ENCODE assay signal across 8 cellular contexts in the genomic region with DNA sequence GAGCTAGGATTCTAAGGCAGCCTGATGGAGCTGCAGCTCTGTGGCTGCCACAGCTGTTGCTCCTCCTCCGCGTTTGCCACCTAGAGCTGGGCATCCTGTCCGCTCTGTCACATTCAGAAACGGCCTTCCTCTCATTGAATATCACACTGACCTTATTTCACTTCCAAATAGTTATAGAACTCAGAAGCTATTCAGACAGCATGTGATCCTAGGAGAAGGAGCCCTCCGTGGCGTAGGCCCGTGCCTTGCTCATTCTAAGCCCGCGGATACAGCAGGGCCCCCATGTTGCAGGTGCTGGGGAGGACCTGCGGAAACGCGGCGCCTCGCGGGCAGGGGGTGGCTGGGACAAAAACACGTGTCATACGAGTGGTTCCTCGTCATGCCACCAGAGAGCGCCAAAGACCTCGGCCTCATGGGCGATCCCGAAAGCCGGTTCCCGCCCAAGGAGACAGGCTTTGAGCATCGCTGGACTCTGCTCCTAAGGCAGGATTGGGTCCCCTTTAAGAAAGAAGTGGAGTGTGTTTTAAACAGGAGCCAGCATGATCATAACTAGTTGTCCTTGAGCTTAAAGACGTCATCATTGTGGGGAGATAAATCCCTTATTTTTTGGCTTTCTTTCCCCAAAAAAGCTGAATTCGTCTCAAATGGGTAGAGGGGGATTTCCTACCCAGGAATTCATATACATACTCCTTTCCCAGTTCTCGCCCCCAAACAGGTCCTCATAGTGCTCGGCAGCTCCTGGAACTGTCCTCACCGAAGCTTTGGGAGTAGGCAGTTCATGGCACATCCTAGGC. TPM values are rescaled to one million over a fixed set of nuclear protein-coding genes. Genes with fewer than 3 reads are reported as not detected.
DNase-seq lines count a peak whose midpoint lies in the region; ATAC-seq and TF ChIP-seq lines count a peak whose summit lies in the region.

No MANE protein-coding gene starts in this region.

- H3K27me3 ChIP-seq in KMS-11 (ENCODE audit: insufficient read depth, low read depth), result no peaks in the 10 kb centered on the region
- H3K27me3 ChIP-seq in RWPE2 (ENCODE audit: insufficient read depth, poor library complexity, severe bottlenecking), result no peaks in the 10 kb centered on the region
- H3K27me3 ChIP-seq in gastroesophageal sphincter, result peaks cover 4% of the 10 kb centered on the region
- H3K27me3 ChIP-seq in parathyroid adenoma (ENCODE audit: control insufficient read depth, insufficient read depth, low read length), result no peaks in the 10 kb centered on the region
- H3K27me3 ChIP-seq in tibial artery, result peaks cover 0 to 5% of the 10 kb centered on the region in 2 donors

- DNase-seq in ELF-1 (ENCODE audit: low read depth, low spot score) (peak; percentile 82), RWPE2 (ENCODE audit: low spot score) (no peak), tibial artery (peak; percentile 73 to 84)
- peak; percentile 91 for DNase-seq in activated effector memory CD4-positive, alpha-beta T cell treated with anti-CD3 and anti-CD28 coated beads, Interleukin-2, amount 50 U/mL, for 16 hours

- H3K36me3 ChIP-seq in KMS-11 (ENCODE audit: insufficient read depth) (no peaks in the 10 kb centered on the region), RWPE2 (ENCODE audit: low read depth) (no peaks in the 10 kb centered on the region), gastroesophageal sphincter (no peaks in the 10 kb centered on the region), parathyroid adenoma (ENCODE audit: control insufficient read depth, insufficient read depth, low read length) (no peaks in the 10 kb centered on the region), tibial artery (no peaks in the 10 kb centered on the region)

- H3K4me3 ChIP-seq in KMS-11 (IDR thresholded peaks at IDR 0.05; ENCODE audit: insufficient read depth, low read depth, low read length) (no peak overlapping the region), RWPE2 (ENCODE audit: severe bottlenecking) (no peak overlapping the region), gastroesophageal sphincter (no peak overlapping the region), parathyroid adenoma (ENCODE audit: low read depth, low read length) (no peak overlapping the region), tibial artery (no peak overlapping the region)

- H4K20me1 ChIP-seq in KMS-11 (ENCODE audit: insufficient read depth), result no peaks in the 10 kb centered on the region

- H3K27ac ChIP-seq in KMS-11, result no peak overlapping the region
- H3K27ac ChIP-seq in RWPE2 (ENCODE audit: poor library complexity, severe bottlenecking), result no peak overlapping the region
- no peak overlapping the region for H3K27ac ChIP-seq in gastroesophageal sphincter
- no peak overlapping the region for H3K27ac ChIP-seq in parathyroid adenoma
- H3K27ac ChIP-seq in tibial artery, result no peak overlapping the region

- H3K4me2 ChIP-seq in KMS-11, result peak overlapping the region; percentile 41
- H3K4me2 ChIP-seq in parathyroid adenoma (ENCODE audit: low read length), result peak overlapping the region; percentile 53

- peak overlapping the region; percentile 84 for H2AFZ ChIP-seq in KMS-11 (ENCODE audit: low read depth)
- peak overlapping the region; percentile 91 for H2AFZ ChIP-seq in parathyroid adenoma

- TF ChIP-seq POLR2A in gastroesophageal sphincter (IDR thresholded peaks at IDR 0.05), result no peak

- no peaks in the 10 kb centered on the region for H3K9me3 ChIP-seq in RWPE2 (ENCODE audit: severe bottlenecking)
- no peaks in the 10 kb centered on the region for H3K9me3 ChIP-seq in gastroesophageal sphincter
- no peaks in the 10 kb centered on the region for H3K9me3 ChIP-seq in parathyroid adenoma (ENCODE audit: control insufficient read depth, low read length)
- no peaks in the 10 kb centered on the region for H3K9me3 ChIP-seq in tibial artery

- H3K79me2 ChIP-seq in KMS-11 (ENCODE audit: insufficient read depth, low read depth) (no peaks in the 10 kb centered on the region), parathyroid adenoma (no peaks in the 10 kb centered on the region)

- intact Hi-C loops in tibial artery (cut with DNase I; ENCODE audit: low total_unique reads), result loop anchor here (2.0 to 5.0 kb wide), 3 partner anchors 209 to 673 kb away; no protein-coding TSS in a partner anchor

- H3K4me1 ChIP-seq in KMS-11 (ENCODE audit: low read depth, poor library complexity, severe bottlenecking) (no peaks in the 10 kb centered on the region), RWPE2 (ENCODE audit: insufficient read depth, poor library complexity, severe bottlenecking) (no peaks in the 10 kb centered on the region), gastroesophageal sphincter (peaks cover 0 to 9% (median 4%) of the 10 kb centered on the region in 3 donors), parathyroid adenoma (peaks cover 7% of the 10 kb centered on the region), tibial artery (peaks cover 0 to 8% (median 4%) of the 10 kb centered on the region in 4 donors)

- TF ChIP-seq EP300 in gastroesophageal sphincter (IDR thresholded peaks at IDR 0.05), result no peak

- no peak overlapping the region; the same call in 1 of the 2 replicates for H3K9ac ChIP-seq in KMS-11
- no peak overlapping the region for H3K9ac ChIP-seq in parathyroid adenoma

- 12 to 31% methylated on average over 3 to 15 of the region's 30 CpGs for WGBS in gastroesophageal sphincter (ENCODE audit: low coverage in 1 of 2), 2 donors

- peak; percentile 91 for ATAC-seq in GM21786 (IDR thresholded peaks at IDR 0.05; ENCODE audit: unreplicated experiment)
- ATAC-seq in RWPE2 (ENCODE audit: low read depth), result peak; percentile 84
- peak; percentile 87 for ATAC-seq in gastroesophageal sphincter

- TF ChIP-seq CTCF in KMS-11 (conservative IDR thresholded peaks at IDR 0.05; ENCODE audit: low read depth, low read length) (peak; percentile 92), RWPE2 (IDR thresholded peaks at IDR 0.05; ENCODE audit: poor library complexity, severe bottlenecking) (peak; percentile 93), gastroesophageal sphincter (IDR thresholded peaks at IDR 0.05) (peak in 3 of 4 experiments; percentile 83 to 97 (median 88)), parathyroid adenoma (IDR thresholded peaks at IDR 0.05) (peak; percentile 96), tibial artery (IDR thresholded peaks at IDR 0.05) (peak; percentile 90 to 94)

RNA-seq across cellular contexts. Expression of gene FIGNL1, which starts 17.9 kb away (rescaled TPM):
- total RNA-seq in gastroesophageal sphincter, result 1 to 10 TPM; 5.0 to 8.5 (median 6.4) TPM
